In the genomic region with DNA sequence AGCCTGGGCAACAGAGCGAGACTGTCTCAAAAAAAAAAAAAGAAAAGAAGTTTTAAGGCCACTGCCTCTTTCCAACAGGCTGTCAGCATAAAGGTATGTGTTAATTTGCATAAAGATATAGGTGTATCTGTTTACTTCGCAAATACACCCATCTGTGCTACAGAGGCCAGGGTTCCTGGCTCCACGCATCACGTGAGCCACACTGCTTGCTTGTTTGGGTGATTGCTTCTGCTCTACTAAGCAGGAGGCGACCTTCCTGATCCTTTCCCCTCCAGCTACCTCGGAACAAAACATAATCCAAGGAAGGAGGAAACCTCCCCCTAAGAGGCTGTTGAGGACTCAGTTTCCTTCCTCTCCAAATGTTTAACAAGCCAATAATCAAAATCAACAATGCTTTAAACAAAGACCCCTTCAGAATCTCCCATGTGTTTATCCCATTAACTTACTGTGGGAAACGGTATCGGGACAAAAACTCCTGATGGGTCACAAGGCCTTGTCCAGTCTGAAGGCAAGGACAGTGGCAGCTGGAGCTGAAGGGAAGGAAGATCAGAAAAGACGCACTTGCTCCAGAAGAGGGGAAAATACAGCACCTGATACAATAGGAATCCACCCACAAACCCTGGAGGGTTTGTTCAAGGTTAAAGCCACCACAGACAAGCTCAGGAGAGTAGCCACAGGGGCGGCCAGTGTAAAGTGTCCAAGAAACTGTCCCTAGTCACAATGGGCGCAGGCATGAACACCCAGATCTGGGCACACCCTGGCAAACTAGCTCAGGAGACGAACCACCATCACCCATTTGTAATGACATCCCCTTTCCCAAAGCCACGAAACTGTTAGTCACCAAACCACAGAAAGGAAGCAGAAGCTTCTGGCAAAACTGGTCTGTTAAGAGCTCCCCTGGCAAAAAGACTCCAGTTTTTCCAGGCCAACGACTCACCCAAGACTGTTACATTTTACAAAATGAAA, we compare ENCODE assay signal across 1 cellular context.
TF ChIP-seq lines count a peak whose summit lies in the region.

No MANE protein-coding gene starts in this region.

TF ChIP-seq in SK-N-SH, 30 proteins besides CTCF, POLR2A, EP300 and RAD21 (continued from another document):
- TF ChIP-seq, protein P1, sequence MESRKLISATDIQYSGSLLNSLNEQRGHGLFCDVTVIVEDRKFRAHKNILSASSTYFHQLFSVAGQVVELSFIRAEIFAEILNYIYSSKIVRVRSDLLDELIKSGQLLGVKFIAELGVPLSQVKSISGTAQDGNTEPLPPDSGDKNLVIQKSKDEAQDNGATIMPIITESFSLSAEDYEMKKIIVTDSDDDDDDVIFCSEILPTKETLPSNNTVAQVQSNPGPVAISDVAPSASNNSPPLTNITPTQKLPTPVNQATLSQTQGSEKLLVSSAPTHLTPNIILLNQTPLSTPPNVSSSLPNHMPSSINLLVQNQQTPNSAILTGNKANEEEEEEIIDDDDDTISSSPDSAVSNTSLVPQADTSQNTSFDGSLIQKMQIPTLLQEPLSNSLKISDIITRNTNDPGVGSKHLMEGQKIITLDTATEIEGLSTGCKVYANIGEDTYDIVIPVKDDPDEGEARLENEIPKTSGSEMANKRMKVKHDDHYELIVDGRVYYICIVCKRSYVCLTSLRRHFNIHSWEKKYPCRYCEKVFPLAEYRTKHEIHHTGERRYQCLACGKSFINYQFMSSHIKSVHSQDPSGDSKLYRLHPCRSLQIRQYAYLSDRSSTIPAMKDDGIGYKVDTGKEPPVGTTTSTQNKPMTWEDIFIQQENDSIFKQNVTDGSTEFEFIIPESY (IDR thresholded peaks at IDR 0.05; ENCODE audit: borderline replicate concordance, low read depth) = 0 out of 2 replicates have a peak, but pooled peaks have one; percentile 19
- TF ChIP-seq SIN3A (IDR thresholded peaks at IDR 0.05; ENCODE audit: borderline replicate concordance, low read depth, low read length) = no peak
- TF ChIP-seq RXRA (IDR thresholded peaks at IDR 0.05; ENCODE audit: borderline replicate concordance, low read depth) = peak; percentile 41; the same call in 1 of the 2 replicates
- no peak for TF ChIP-seq MXI1 (IDR thresholded peaks at IDR 0.05; ENCODE audit: low read depth, low read length)
- no peak for TF ChIP-seq FOXJ3 (CRISPR knock-in tag; IDR thresholded peaks at IDR 0.05)
- TF ChIP-seq, protein P2, sequence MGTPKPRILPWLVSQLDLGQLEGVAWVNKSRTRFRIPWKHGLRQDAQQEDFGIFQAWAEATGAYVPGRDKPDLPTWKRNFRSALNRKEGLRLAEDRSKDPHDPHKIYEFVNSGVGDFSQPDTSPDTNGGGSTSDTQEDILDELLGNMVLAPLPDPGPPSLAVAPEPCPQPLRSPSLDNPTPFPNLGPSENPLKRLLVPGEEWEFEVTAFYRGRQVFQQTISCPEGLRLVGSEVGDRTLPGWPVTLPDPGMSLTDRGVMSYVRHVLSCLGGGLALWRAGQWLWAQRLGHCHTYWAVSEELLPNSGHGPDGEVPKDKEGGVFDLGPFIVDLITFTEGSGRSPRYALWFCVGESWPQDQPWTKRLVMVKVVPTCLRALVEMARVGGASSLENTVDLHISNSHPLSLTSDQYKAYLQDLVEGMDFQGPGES (IDR thresholded peaks at IDR 0.05; ENCODE audit: low read depth, low read length) = no peak
- TF ChIP-seq, protein P3, sequence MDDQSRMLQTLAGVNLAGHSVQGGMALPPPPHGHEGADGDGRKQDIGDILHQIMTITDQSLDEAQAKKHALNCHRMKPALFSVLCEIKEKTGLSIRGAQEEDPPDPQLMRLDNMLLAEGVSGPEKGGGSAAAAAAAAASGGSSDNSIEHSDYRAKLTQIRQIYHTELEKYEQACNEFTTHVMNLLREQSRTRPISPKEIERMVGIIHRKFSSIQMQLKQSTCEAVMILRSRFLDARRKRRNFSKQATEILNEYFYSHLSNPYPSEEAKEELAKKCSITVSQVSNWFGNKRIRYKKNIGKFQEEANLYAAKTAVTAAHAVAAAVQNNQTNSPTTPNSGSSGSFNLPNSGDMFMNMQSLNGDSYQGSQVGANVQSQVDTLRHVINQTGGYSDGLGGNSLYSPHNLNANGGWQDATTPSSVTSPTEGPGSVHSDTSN (IDR thresholded peaks at IDR 0.05) = peak; percentile 62
- 0 out of 2 replicates have a peak, but pooled peaks have one; percentile 26 for TF ChIP-seq YY1 (IDR thresholded peaks at IDR 0.05; ENCODE audit: low read depth)
- TF ChIP-seq RCOR1 (IDR thresholded peaks at IDR 0.05; ENCODE audit: low read length) = no peak
- TF ChIP-seq NFIC (IDR thresholded peaks at IDR 0.05; ENCODE audit: borderline replicate concordance) = peak; percentile 80
